ENCODE assay signal across 16 cellular contexts in the genomic region with DNA sequence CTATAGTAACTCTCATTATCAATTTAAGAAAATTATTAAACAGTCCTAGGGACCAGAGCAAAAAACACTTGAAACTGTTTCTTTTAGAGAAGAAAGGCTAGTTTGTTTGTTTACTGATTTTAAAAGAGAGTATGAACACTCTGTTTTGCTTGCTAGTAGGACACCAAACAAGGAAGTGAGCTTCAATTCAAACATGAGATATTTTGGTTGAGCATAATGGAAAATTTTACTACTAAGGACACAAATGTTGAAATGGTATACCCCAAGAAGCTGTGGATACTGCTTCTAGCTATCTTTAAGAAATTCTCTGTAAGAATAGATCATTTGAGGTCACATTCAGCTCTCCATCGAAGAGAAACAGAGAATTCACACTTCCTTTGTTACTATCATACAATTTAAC.
A peak's percentile ranks its signal among the peaks of the same experiment; 100 is the strongest.
DNase-seq lines count a peak whose midpoint lies in the region; ATAC-seq and FAIRE-seq lines count a peak whose summit lies in the region.
"Had no signal": no experiment of that assay in that cellular context is flagged by ENCODE, and none has a peak within 500 bp of the region (broad histone marks: within the 10 kb centered on the region; RNA-seq: fewer than 3 reads in every experiment).

No MANE protein-coding gene starts in this region.

- peak overlapping the region; percentile 44; the same call in 1 of the 2 replicates for H3K4me2 ChIP-seq in BLaER1

- H3K27me3 Mint-ChIP-seq in activated naive CD8-positive, alpha-beta T cell treated with anti-CD3 and anti-CD28 coated beads for 36 hours = no peaks in the 10 kb centered on the region

- peaks cover 11% of the 10 kb centered on the region for H3K9me3 Mint-ChIP-seq in activated naive CD8-positive, alpha-beta T cell treated with anti-CD3 and anti-CD28 coated beads for 36 hours

- DNase-seq in GM18507 (ENCODE audit: extremely low spot score, insufficient read length, low read depth) (no peak), OCI-M1 (lab: John Stamatoyannopoulos, UW) (peak; percentile 47), cerebellar cortex (ENCODE audit: low spot score) (peak; percentile 50), superior temporal gyrus (ENCODE audit: extremely low spot score) (no peak)
- DNase-seq in activated naive CD8-positive, alpha-beta T cell treated with anti-CD3 and anti-CD28 coated beads for 36 hours = no peak
- DNase-seq: GM23248, KG1, NCI-H1105, NCI-H1694, NCI-H226, NCI-H526 treated with DMSO at 0.1 percent for 48 hours, SHP77 treated with DMSO at 0.1 percent for 48 hours had no signal

- peaks cover 60% of the 10 kb centered on the region for H3K4me1 ChIP-seq in BLaER1

- no peaks in the 10 kb centered on the region for H3K27me3 ChIP-seq in BLaER1

- peak; percentile 67 for FAIRE-seq in GM18507 (lab: Jason Lieb, UNC)
- FAIRE-seq: HepG2 had no signal

- no peak for ATAC-seq in GM21529 (IDR thresholded peaks at IDR 0.05; ENCODE audit: unreplicated experiment)
- ATAC-seq: HCT116, HepG2 had no signal

- H3K36me3 ChIP-seq in BLaER1 = peaks cover 31% of the 10 kb centered on the region

- 0 out of 2 replicates have a peak overlapping the region, but pooled peaks have one; percentile 22 for H3K9ac ChIP-seq in BLaER1
- H3K9ac ChIP-seq: GM23248 had no signal

- peaks cover 26% of the 10 kb centered on the region for H3K4me1 Mint-ChIP-seq in activated naive CD8-positive, alpha-beta T cell treated with anti-CD3 and anti-CD28 coated beads for 36 hours

- H4K20me1 ChIP-seq in BLaER1 = no peaks in the 10 kb centered on the region

- H3K4me3 Mint-ChIP-seq in activated naive CD8-positive, alpha-beta T cell treated with anti-CD3 and anti-CD28 coated beads for 36 hours = no peak overlapping the region

- H3K27ac ChIP-seq in BLaER1 = peak overlapping the region; percentile 42; the same call in 1 of the 2 replicates
- H3K27ac ChIP-seq: GM23248 had no signal

- H3K4me3 ChIP-seq in BLaER1 = no peak overlapping the region
- H3K4me3 ChIP-seq: GM23248 had no signal

- H3K27ac Mint-ChIP-seq in activated naive CD8-positive, alpha-beta T cell treated with anti-CD3 and anti-CD28 coated beads for 36 hours = no peak overlapping the region

- H3K9me3 ChIP-seq in BLaER1 = peaks cover 19% of the 10 kb centered on the region

- peaks cover 32% of the 10 kb centered on the region for H3K36me3 Mint-ChIP-seq in activated naive CD8-positive, alpha-beta T cell treated with anti-CD3 and anti-CD28 coated beads for 36 hours

Comparison
In these comparisons a context has a peak if more than half of its experiments do, and no peak if none do; other contexts are left out.
1. DNase-seq: peak in OCI-M1 (single experiment) and cerebellar cortex (single experiment); none in GM18507 (single experiment), activated naive CD8-positive, alpha-beta T cell treated with anti-CD3 and anti-CD28 coated beads for 36 hours (single experiment) and superior temporal gyrus (single experiment).